ENCODE assay signal across 24 cellular contexts in the genomic region with DNA sequence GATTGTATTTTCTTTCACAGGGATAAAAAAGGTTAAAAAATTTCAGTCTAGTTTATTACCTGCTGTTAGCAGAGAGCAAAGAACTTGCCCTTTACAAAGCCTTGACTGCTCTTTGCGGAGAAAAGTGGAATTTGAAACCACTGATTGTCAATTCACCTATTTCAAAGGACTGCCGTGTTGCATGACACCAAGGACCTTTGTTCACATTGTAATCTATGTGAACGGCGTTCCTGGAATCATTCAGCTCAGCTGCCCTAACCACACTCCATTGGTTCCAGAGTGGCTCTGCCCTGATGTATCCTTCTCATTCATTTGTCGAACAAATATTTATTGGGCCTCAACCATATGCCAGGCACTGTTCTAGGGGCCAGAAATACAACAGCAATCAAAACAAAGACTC.
DNase-seq lines count a peak whose midpoint lies in the region; FAIRE-seq and TF ChIP-seq lines count a peak whose summit lies in the region.
"Had no signal": no experiment of that assay in that cellular context is flagged by ENCODE, and none has a peak within 500 bp of the region (broad histone marks: within the 10 kb centered on the region; RNA-seq: fewer than 3 reads in every experiment).

No MANE protein-coding gene starts in this region.

- peaks cover 3% of the 10 kb centered on the region for H3K27me3 Mint-ChIP-seq in glutamatergic neuron (ENCODE audit: unreplicated experiment)
- H3K27me3 Mint-ChIP-seq: activated CD4-positive, alpha-beta memory T cell treated with anti-CD3 and anti-CD28 coated beads for 36 hours; activated naive CD8-positive, alpha-beta T cell treated with anti-CD3 and anti-CD28 coated beads, Interleukin-2, amount 10 ng/mL, durations not matched to agents 7 days and 5 days; B cell had no signal

- no peak overlapping the region for H2AFZ ChIP-seq in hepatocyte

- H3K4me2 ChIP-seq in hepatocyte, result peak overlapping the region; percentile 37
- H3K4me2 ChIP-seq: A549, smooth muscle cell had no signal

- no peaks in the 10 kb centered on the region for H3K36me3 ChIP-seq in hepatocyte (replicated peaks; ENCODE audit: insufficient read depth, low read depth)
- no peaks in the 10 kb centered on the region for H3K36me3 ChIP-seq in small intestine (ENCODE audit: control insufficient read depth in 2 of 2, insufficient read depth in 2 of 2, low read length in 2 of 2)

- no peak for FAIRE-seq in small intestine (lab: Jason Lieb, UNC)
- FAIRE-seq: A549, GM19239, urothelium cell line had no signal

- no peaks in the 10 kb centered on the region for H3K9me2 ChIP-seq in hepatocyte (replicated peaks; ENCODE audit: insufficient read depth)

- H3K36me3 Mint-ChIP-seq in glutamatergic neuron (ENCODE audit: unreplicated experiment), result no peaks in the 10 kb centered on the region
- H3K36me3 Mint-ChIP-seq: activated CD4-positive, alpha-beta memory T cell treated with anti-CD3 and anti-CD28 coated beads for 36 hours; activated naive CD8-positive, alpha-beta T cell treated with anti-CD3 and anti-CD28 coated beads, Interleukin-2, amount 10 ng/mL, durations not matched to agents 7 days and 5 days; stimulated activated effector memory CD8-positive, alpha-beta T cell treated with anti-CD3 and anti-CD28 coated beads, Interleukin-12 subunit alpha, Interleukin-12 subunit beta, amount 100 ng/mL, for 72 hours had no signal

- DNase-seq in NCI-H2196 (lab: John Stamatoyannopoulos, UW; ENCODE audit: unreplicated experiment) (peak; percentile 47), NCI-H2196 treated with DMSO at 0.1 percent for 48 hours (lab: John Stamatoyannopoulos, UW; ENCODE audit: unreplicated experiment) (no peak), NCI-H2107 (lab: John Stamatoyannopoulos, UW) (peak; percentile 47), hepatocyte (ENCODE audit: low spot score) (peak; percentile 68), small intestine (peak; percentile 91), glutamatergic neuron (no peak), UCSD-AML1 (lab: John Stamatoyannopoulos, UW; ENCODE audit: unreplicated experiment) (no peak), SKM-1 (lab: John Stamatoyannopoulos, UW; ENCODE audit: unreplicated experiment) (no peak)
- DNase-seq: activated CD4-positive, alpha-beta memory T cell treated with anti-CD3 and anti-CD28 coated beads for 36 hours; activated CD8-positive, alpha-beta memory T cell treated with anti-CD3 and anti-CD28 coated beads, Interleukin-2, amount 50 U/mL, for 48 hours; activated naive CD8-positive, alpha-beta T cell treated with anti-CD3 and anti-CD28 coated beads, Interleukin-2, amount 10 ng/mL, durations not matched to agents 7 days and 5 days; central memory CD4-positive, alpha-beta T cell; IMR-90; NCI-H1105; NCI-H226; PC-3; Right ventricle myocardium superior; substantia nigra had no signal

- H3K27ac Mint-ChIP-seq in glutamatergic neuron (ENCODE audit: unreplicated experiment), result no peak overlapping the region
- H3K27ac Mint-ChIP-seq: activated CD4-positive, alpha-beta memory T cell treated with anti-CD3 and anti-CD28 coated beads for 36 hours; activated naive CD8-positive, alpha-beta T cell treated with anti-CD3 and anti-CD28 coated beads, Interleukin-2, amount 10 ng/mL, durations not matched to agents 7 days and 5 days; B cell; stimulated activated effector memory CD8-positive, alpha-beta T cell treated with anti-CD3 and anti-CD28 coated beads, Interleukin-12 subunit alpha, Interleukin-12 subunit beta, amount 100 ng/mL, for 72 hours had no signal

- no peaks in the 10 kb centered on the region for H3K27me3 ChIP-seq in hepatocyte
- H3K27me3 ChIP-seq in small intestine (ENCODE audit: control insufficient read depth in 2 of 2, insufficient read depth in 2 of 2, low read length in 2 of 2), result no peaks in the 10 kb centered on the region

- TF ChIP-seq CTCF in hepatocyte (IDR thresholded peaks at IDR 0.05; ENCODE audit: poor library complexity) (no peak), glutamatergic neuron (IDR thresholded peaks at IDR 0.05; ENCODE audit: partially characterized antibody, unreplicated experiment) (no peak)

- H3K4me3 Mint-ChIP-seq in glutamatergic neuron (ENCODE audit: unreplicated experiment), result no peak overlapping the region
- H3K4me3 Mint-ChIP-seq: activated CD4-positive, alpha-beta memory T cell treated with anti-CD3 and anti-CD28 coated beads for 36 hours; activated naive CD8-positive, alpha-beta T cell treated with anti-CD3 and anti-CD28 coated beads, Interleukin-2, amount 10 ng/mL, durations not matched to agents 7 days and 5 days; B cell; stimulated activated effector memory CD8-positive, alpha-beta T cell treated with anti-CD3 and anti-CD28 coated beads, Interleukin-12 subunit alpha, Interleukin-12 subunit beta, amount 100 ng/mL, for 72 hours had no signal

- H3K4me3 ChIP-seq in hepatocyte (no peak overlapping the region), small intestine (ENCODE audit: low read depth in 1 of 2, low read length in 2 of 2) (no peak overlapping the region)
- H3K4me3 ChIP-seq: A549, smooth muscle cell had no signal

- no peaks in the 10 kb centered on the region for H4K20me1 ChIP-seq in hepatocyte (ENCODE audit: insufficient read depth, poor library complexity, severe bottlenecking)

- H3K4me1 Mint-ChIP-seq in glutamatergic neuron (ENCODE audit: low read depth, unreplicated experiment), result no peaks in the 10 kb centered on the region
- H3K4me1 Mint-ChIP-seq: activated naive CD8-positive, alpha-beta T cell treated with anti-CD3 and anti-CD28 coated beads, Interleukin-2, amount 10 ng/mL, durations not matched to agents 7 days and 5 days; stimulated activated effector memory CD8-positive, alpha-beta T cell treated with anti-CD3 and anti-CD28 coated beads, Interleukin-12 subunit alpha, Interleukin-12 subunit beta, amount 100 ng/mL, for 72 hours had no signal

- peak overlapping the region; percentile 79 for H3K27ac ChIP-seq in hepatocyte
- no peak overlapping the region for H3K27ac ChIP-seq in small intestine (ENCODE audit: low read depth in 1 of 2, low read length in 1 of 2)
- H3K27ac ChIP-seq: A549 had no signal

- H3K9me3 Mint-ChIP-seq in glutamatergic neuron (ENCODE audit: unreplicated experiment), result peaks cover 3% of the 10 kb centered on the region
- H3K9me3 Mint-ChIP-seq: activated CD4-positive, alpha-beta memory T cell treated with anti-CD3 and anti-CD28 coated beads for 36 hours; activated naive CD8-positive, alpha-beta T cell treated with anti-CD3 and anti-CD28 coated beads, Interleukin-2, amount 10 ng/mL, durations not matched to agents 7 days and 5 days; stimulated activated effector memory CD8-positive, alpha-beta T cell treated with anti-CD3 and anti-CD28 coated beads, Interleukin-12 subunit alpha, Interleukin-12 subunit beta, amount 100 ng/mL, for 72 hours had no signal

- H3K4me1 ChIP-seq in hepatocyte (ENCODE audit: insufficient read depth) (peaks cover 22% of the 10 kb centered on the region), small intestine (ENCODE audit: control insufficient read depth in 2 of 2, insufficient read depth in 1 of 2, low read depth in 1 of 2, low read length in 1 of 2) (peaks cover 3 to 4% of the 10 kb centered on the region in 2 donors)

- 37% methylated on average over 5 of the region's 5 CpGs for WGBS in hepatocyte (ENCODE audit: low lambda C conversion rate, missing lambda C conversion rate)
- WGBS in small intestine, 3 donors, result 18 to 60% (median 28%) methylated on average over 5 of the region's 5 CpGs

- no peaks in the 10 kb centered on the region for H3K9me3 ChIP-seq in hepatocyte (ENCODE audit: low read depth)
- no peaks in the 10 kb centered on the region for H3K9me3 ChIP-seq in small intestine (ENCODE audit: control insufficient read depth, low read depth)
- H3K9me3 ChIP-seq: A549 had no signal

- H3K79me2 ChIP-seq in hepatocyte, result no peaks in the 10 kb centered on the region

Comparison
In these comparisons a context has a peak if more than half of its experiments do, and no peak if none do; other contexts are left out.
1. DNase-seq: peak in NCI-H2196 (single experiment), NCI-H2107 (single experiment), hepatocyte (single experiment) and small intestine (single experiment); none in NCI-H2196 treated with DMSO at 0.1 percent for 48 hours (single experiment), glutamatergic neuron (single experiment), UCSD-AML1 (single experiment) and SKM-1 (single experiment).